In the genomic region with DNA sequence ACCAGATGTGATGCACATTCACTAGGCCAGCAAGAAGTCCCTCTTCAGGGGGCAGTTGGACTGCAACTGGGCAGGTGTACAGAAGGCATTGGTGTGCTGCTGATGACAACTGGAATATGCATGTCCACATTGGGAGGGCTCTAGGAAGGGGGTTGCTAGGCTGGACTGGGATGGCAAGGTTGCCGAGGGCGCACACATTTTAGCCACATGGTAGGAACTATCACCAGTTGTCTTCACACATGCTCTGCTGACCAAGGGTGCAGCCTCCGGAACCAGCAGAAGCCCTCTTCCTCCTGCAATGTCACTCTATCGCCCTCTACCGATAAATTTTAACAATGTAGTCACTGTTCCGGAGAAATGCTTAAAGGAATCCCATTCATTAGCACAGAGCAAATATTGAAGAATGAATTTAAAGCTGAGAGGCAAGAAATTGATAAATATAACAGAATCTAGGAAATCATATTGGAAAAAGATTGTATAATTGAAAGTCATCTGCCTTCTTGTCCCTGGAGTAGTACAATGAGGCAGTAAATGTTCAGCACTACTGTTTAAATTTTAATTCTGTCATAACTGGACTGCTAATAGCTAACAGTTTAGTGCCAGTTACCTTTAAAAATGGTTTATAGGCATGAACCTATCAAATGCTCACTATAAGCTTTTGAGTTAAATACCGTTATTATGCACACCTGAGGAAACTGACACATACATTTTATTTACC, we compare ENCODE assay signal across 8 cellular contexts. TPM values are rescaled to one million over a fixed set of nuclear protein-coding genes. Genes with fewer than 3 reads are reported as not detected.
DNase-seq lines count a peak whose midpoint lies in the region; ATAC-seq, FAIRE-seq and TF ChIP-seq lines count a peak whose summit lies in the region.

No MANE protein-coding gene starts in this region.

- peak; percentile 91 for FAIRE-seq in GM19239 (lab: Jason Lieb, UNC)

- H3K27ac Mint-ChIP-seq in WTC11 (no peak overlapping the region), endothelial cell (ENCODE audit: unreplicated experiment) (no peak overlapping the region), type B pancreatic cell (no peak overlapping the region)

- DNase-seq in COLO829 (ENCODE audit: low spot score) (peak; percentile 93), GM19239 (ENCODE audit: insufficient read length, low spot score) (peak; percentile 53), NCI-H2196 (lab: John Stamatoyannopoulos, UW; ENCODE audit: unreplicated experiment) (peak; percentile 34), WTC11 (ENCODE audit: low spot score) (peak; percentile 28), endothelial cell (ENCODE audit: low spot score) (peak; percentile 51), midbrain (lab: John Stamatoyannopoulos, UW) (peak; percentile 85), type B pancreatic cell (ENCODE audit: extremely low spot score, unreplicated experiment) (no peak)

- no peaks in the 10 kb centered on the region for H3K36me3 Mint-ChIP-seq in WTC11
- no peaks in the 10 kb centered on the region for H3K36me3 Mint-ChIP-seq in endothelial cell (ENCODE audit: low read depth, unreplicated experiment)
- H3K36me3 Mint-ChIP-seq in type B pancreatic cell, result no peaks in the 10 kb centered on the region

- CTCF ChIA-PET in WTC11 (lab: Charles Lee), result interaction anchor here (1.0 to 3.0 kb wide), 5 partner anchors 23 to 483 kb away, joined by 3 to 19 read pairs (median 4); a partner anchor contains a TSS

- H3K27me3 Mint-ChIP-seq in WTC11 (ENCODE audit: low read depth) (peaks cover 22% of the 10 kb centered on the region), endothelial cell (ENCODE audit: unreplicated experiment) (peaks cover 13% of the 10 kb centered on the region), type B pancreatic cell (peaks cover 3% of the 10 kb centered on the region)

- POLR2A ChIA-PET in WTC11 (lab: Charles Lee), result no interaction called here

- H3K4me1 Mint-ChIP-seq in WTC11 (peaks cover under 1% of the 10 kb centered on the region), endothelial cell (ENCODE audit: unreplicated experiment) (peaks cover 3% of the 10 kb centered on the region), type B pancreatic cell (ENCODE audit: unreplicated experiment) (no peaks in the 10 kb centered on the region)

- ATAC-seq in HG03135 (IDR thresholded peaks at IDR 0.05; ENCODE audit: unreplicated experiment), result peak; percentile 94
- ATAC-seq in WTC11, result peak; percentile 92

- H3K9me3 Mint-ChIP-seq in WTC11, result no peaks in the 10 kb centered on the region
- H3K9me3 Mint-ChIP-seq in endothelial cell (ENCODE audit: unreplicated experiment), result no peaks in the 10 kb centered on the region
- no peaks in the 10 kb centered on the region for H3K9me3 Mint-ChIP-seq in type B pancreatic cell

- H3K4me3 Mint-ChIP-seq in WTC11 (no peak overlapping the region), endothelial cell (ENCODE audit: unreplicated experiment) (no peak overlapping the region), type B pancreatic cell (no peak overlapping the region)

- TF ChIP-seq CTCF in WTC11 (IDR thresholded peaks at IDR 0.05), result peak; percentile 32
- TF ChIP-seq CTCF in endothelial cell (IDR thresholded peaks at IDR 0.05; ENCODE audit: unreplicated experiment), result peak; percentile 58
- peak; percentile 85 for TF ChIP-seq CTCF in type B pancreatic cell (conservative IDR thresholded peaks at IDR 0.05)

TF ChIP-seq in WTC11, 78 proteins besides CTCF, POLR2A, EP300 and RAD21:
- TF ChIP-seq, protein P1, sequence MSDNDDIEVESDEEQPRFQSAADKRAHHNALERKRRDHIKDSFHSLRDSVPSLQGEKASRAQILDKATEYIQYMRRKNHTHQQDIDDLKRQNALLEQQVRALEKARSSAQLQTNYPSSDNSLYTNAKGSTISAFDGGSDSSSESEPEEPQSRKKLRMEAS (CRISPR knock-in tag; IDR thresholded peaks at IDR 0.05), result 0 out of 2 replicates have a peak, but pooled peaks have one; percentile 25
- TF ChIP-seq, protein P2, sequence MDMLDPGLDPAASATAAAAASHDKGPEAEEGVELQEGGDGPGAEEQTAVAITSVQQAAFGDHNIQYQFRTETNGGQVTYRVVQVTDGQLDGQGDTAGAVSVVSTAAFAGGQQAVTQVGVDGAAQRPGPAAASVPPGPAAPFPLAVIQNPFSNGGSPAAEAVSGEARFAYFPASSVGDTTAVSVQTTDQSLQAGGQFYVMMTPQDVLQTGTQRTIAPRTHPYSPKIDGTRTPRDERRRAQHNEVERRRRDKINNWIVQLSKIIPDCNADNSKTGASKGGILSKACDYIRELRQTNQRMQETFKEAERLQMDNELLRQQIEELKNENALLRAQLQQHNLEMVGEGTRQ (CRISPR knock-in tag; IDR thresholded peaks at IDR 0.05), result no peak
TF ChIP-seq in WTC11: peak in this region for 1.

RNA-seq across cellular contexts. Expression of a gene that starts 22.6 kb away (rescaled TPM):
- total RNA-seq in WTC11 (2021) (14.1 to 15.3 TPM (median 14.9 TPM) in 3 replicates), endothelial cell (ENCODE audit: unreplicated experiment) (13.1 TPM), type B pancreatic cell (ENCODE audit: low replicate concordance) (11.8 and 16.9 TPM in 2 replicates)

Comparison
In these comparisons a context has a peak if more than half of its experiments do, and no peak if none do; other contexts are left out.
1. CTCF ChIP-seq: peak in every context shown above with its lines; median percentile 85 in type B pancreatic cell; 58 in endothelial cell; 32 in WTC11.